ENCODE assay signal across 19 cellular contexts in the genomic region with DNA sequence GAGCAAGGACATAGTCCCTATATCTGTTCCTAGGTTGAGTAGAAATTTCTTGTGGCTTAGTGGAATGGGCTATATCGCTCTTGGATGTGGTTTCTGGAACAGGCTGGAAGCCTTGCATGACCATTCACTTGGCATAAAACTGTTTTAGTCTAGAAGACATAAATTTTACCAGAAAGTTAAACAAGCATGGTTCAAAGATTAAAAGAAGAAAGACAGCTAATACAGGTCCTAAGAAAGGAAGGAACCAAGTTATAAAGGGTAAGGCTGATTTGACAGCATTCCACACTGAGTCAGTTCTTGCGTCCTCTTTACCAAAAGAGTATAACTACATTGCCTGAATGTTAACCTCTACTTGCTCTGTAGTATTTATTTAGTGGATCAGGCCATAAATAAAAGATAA.
"Had no signal": no experiment of that assay in that cellular context is flagged by ENCODE, and none has a peak within 500 bp of the region (broad histone marks: within the 10 kb centered on the region; RNA-seq: fewer than 3 reads in every experiment).

No MANE protein-coding gene starts in this region.

- H3K79me2 ChIP-seq: hepatocyte, parathyroid adenoma had no signal

- H3K27ac ChIP-seq: hepatocyte, left lung, neutrophil, parathyroid adenoma, VCaP had no signal

- H3K9ac ChIP-seq: parathyroid adenoma had no signal

- H3K9me3 ChIP-seq: left lung, neutrophil had no signal

- H3K36me3 ChIP-seq: left lung, neutrophil had no signal

- ATAC-seq: activated CD8-positive, alpha-beta memory T cell treated with anti-CD3 and anti-CD28 coated beads, Interleukin-2, amount 10 ng/mL, durations not matched to agents 7 days and 5 days; left lung; naive thymus-derived CD8-positive, alpha-beta T cell; stimulated activated effector memory CD8-positive, alpha-beta T cell treated with anti-CD3 and anti-CD28 coated beads, Interleukin-12 subunit alpha, Interleukin-12 subunit beta, amount 100 ng/mL, for 72 hours had no signal

- H3K4me3 Mint-ChIP-seq: activated CD8-positive, alpha-beta memory T cell treated with anti-CD3 and anti-CD28 coated beads, Interleukin-2, amount 10 ng/mL, durations not matched to agents 7 days and 5 days; activated naive CD4-positive, alpha-beta T cell treated with anti-CD3 and anti-CD28 coated beads for 36 hours; brain; central memory CD8-positive, alpha-beta T cell; naive thymus-derived CD8-positive, alpha-beta T cell; stimulated activated effector memory CD8-positive, alpha-beta T cell treated with anti-CD3 and anti-CD28 coated beads, Interleukin-12 subunit alpha, Interleukin-12 subunit beta, amount 100 ng/mL, for 72 hours had no signal

- H3K4me1 ChIP-seq: left lung, parathyroid adenoma had no signal

- H3K9me3 Mint-ChIP-seq: brain had no signal

- H3K4me3 ChIP-seq: hepatocyte, left lung had no signal

- H2AFZ ChIP-seq: hepatocyte, parathyroid adenoma had no signal

- H3K27me3 Mint-ChIP-seq: activated CD8-positive, alpha-beta memory T cell treated with anti-CD3 and anti-CD28 coated beads, Interleukin-2, amount 10 ng/mL, durations not matched to agents 7 days and 5 days; central memory CD8-positive, alpha-beta T cell; naive thymus-derived CD8-positive, alpha-beta T cell had no signal

- H3K27ac Mint-ChIP-seq: activated CD8-positive, alpha-beta memory T cell treated with anti-CD3 and anti-CD28 coated beads, Interleukin-2, amount 10 ng/mL, durations not matched to agents 7 days and 5 days; activated naive CD4-positive, alpha-beta T cell treated with anti-CD3 and anti-CD28 coated beads for 36 hours; activated T-helper 2 cell treated with anti-CD3 and anti-CD28 coated beads, Interferon-gamma antibody, Interleukin-2, Interleukin-4, amounts not matched to agents 10 μg/mL and 5 μg/mL and 100 μg/mL, durations not matched to agents 14 hours and 24 hours and 36 hours; naive thymus-derived CD8-positive, alpha-beta T cell; stimulated activated effector memory CD8-positive, alpha-beta T cell treated with anti-CD3 and anti-CD28 coated beads, Interleukin-12 subunit alpha, Interleukin-12 subunit beta, amount 100 ng/mL, for 72 hours had no signal

- H3K4me1 Mint-ChIP-seq: activated CD8-positive, alpha-beta memory T cell treated with anti-CD3 and anti-CD28 coated beads, Interleukin-2, amount 10 ng/mL, durations not matched to agents 7 days and 5 days; central memory CD8-positive, alpha-beta T cell; naive thymus-derived CD8-positive, alpha-beta T cell; stimulated activated effector memory CD8-positive, alpha-beta T cell treated with anti-CD3 and anti-CD28 coated beads, Interleukin-12 subunit alpha, Interleukin-12 subunit beta, amount 100 ng/mL, for 72 hours had no signal

- H3K4me2 ChIP-seq: hepatocyte had no signal

- DNase-seq: activated CD4-positive, alpha-beta T cell treated with anti-CD3 and anti-CD28 coated beads for 1 hour; activated CD4-positive, alpha-beta T cell treated with anti-CD3 and anti-CD28 coated beads, Interleukin-2, amount 50 U/mL, for 48 hours; activated CD8-positive, alpha-beta memory T cell treated with anti-CD3 and anti-CD28 coated beads, Interleukin-2, amount 10 ng/mL, durations not matched to agents 7 days and 5 days; activated naive CD4-positive, alpha-beta T cell treated with anti-CD3 and anti-CD28 coated beads for 36 hours; activated T-cell treated with anti-CD3 and anti-CD28 coated beads, Interleukin-2, amount 50 U/mL, for 1 hour; cortex of kidney; effector CD4-positive, alpha-beta T cell; kidney; left lung; naive thymus-derived CD8-positive, alpha-beta T cell; T-helper 1 cell had no signal

- H3K36me3 Mint-ChIP-seq: activated CD8-positive, alpha-beta memory T cell treated with anti-CD3 and anti-CD28 coated beads, Interleukin-2, amount 10 ng/mL, durations not matched to agents 7 days and 5 days; brain; naive thymus-derived CD8-positive, alpha-beta T cell; stimulated activated effector memory CD8-positive, alpha-beta T cell treated with anti-CD3 and anti-CD28 coated beads, Interleukin-12 subunit alpha, Interleukin-12 subunit beta, amount 100 ng/mL, for 72 hours had no signal

- H3K27me3 ChIP-seq: hepatocyte, left lung, neutrophil had no signal
